Comparison of ENCODE assay signal across 8 cellular contexts in the genomic region with DNA sequence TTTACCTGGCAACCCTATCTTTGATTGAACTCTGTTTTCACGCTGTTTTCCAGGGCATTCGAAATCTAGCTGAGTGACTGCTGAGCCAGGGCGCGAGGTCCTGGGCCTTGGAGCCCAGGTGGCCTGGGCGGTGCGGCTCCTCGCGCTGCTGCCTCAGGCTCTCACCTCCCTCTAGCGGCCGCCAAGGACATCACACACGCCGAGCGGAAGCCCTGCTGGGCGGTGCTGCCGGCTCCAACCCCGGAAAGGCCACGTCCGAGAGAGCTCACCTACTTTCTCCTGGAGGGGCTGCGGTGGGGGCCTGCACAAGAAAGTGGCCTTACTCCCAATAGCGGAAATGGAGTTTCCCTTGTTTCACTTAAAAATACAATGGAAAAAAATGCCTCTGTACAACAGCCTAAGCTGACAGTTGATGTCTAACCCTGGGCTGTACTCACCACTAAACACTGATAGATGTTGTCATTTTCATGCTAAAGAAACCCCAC.
DNase-seq lines count a peak whose midpoint lies in the region; ATAC-seq and TF ChIP-seq lines count a peak whose summit lies in the region.

No MANE protein-coding gene starts in this region.

- H3K27ac ChIP-seq in upper lobe of right lung = no peak overlapping the region

- intact Hi-C loops in Right ventricle myocardium inferior (cut with DNase I) (loop anchor here (2.0 kb wide), 1 partner anchor 91 kb away; no protein-coding TSS in a partner anchor), posterior vena cava (cut with DNase I) (no loop called here), upper lobe of right lung (cut with DNase I) (no loop called here)

- no peaks in the 10 kb centered on the region for H3K4me1 ChIP-seq in upper lobe of right lung

- H3K36me3 Mint-ChIP-seq in activated naive CD4-positive, alpha-beta T cell treated with anti-CD3 and anti-CD28 coated beads, Interleukin-2, amount 50 U/mL, for 72 hours = no peaks in the 10 kb centered on the region

- no peaks in the 10 kb centered on the region for H3K9me3 ChIP-seq in upper lobe of right lung

- H3K36me3 ChIP-seq in upper lobe of right lung = no peaks in the 10 kb centered on the region

- peak; percentile 100 for ATAC-seq in HG02588 (IDR thresholded peaks at IDR 0.05; ENCODE audit: unreplicated experiment)
- ATAC-seq in activated naive CD4-positive, alpha-beta T cell treated with anti-CD3 and anti-CD28 coated beads, Interleukin-2, amount 50 U/mL, for 72 hours = peak; percentile 100
- ATAC-seq in Right ventricle myocardium inferior = peak; percentile 97
- ATAC-seq in upper lobe of right lung = peak; percentile 100

- DNase-seq in MV-4-11 (lab: John Stamatoyannopoulos, UW) (peak; percentile 67), SKM-1 treated with dmso at 0.1 percent for 144 hours (lab: John Stamatoyannopoulos, UW; ENCODE audit: unreplicated experiment) (peak; percentile 37), Right ventricle myocardium inferior (ENCODE audit: missing footprints) (peak; percentile 90), posterior vena cava (ENCODE audit: low spot score) (peak; percentile 93), upper lobe of right lung (peak; percentile 89)
- DNase-seq in activated naive CD4-positive, alpha-beta T cell treated with anti-CD3 and anti-CD28 coated beads, Interleukin-2, amount 50 U/mL, for 72 hours (ENCODE audit: low spot score in 2 of 2) = peak; percentile 84

- no peaks in the 10 kb centered on the region for H3K27me3 ChIP-seq in upper lobe of right lung

- peak overlapping the region; percentile 23 for H3K4me3 ChIP-seq in upper lobe of right lung

- H3K27ac Mint-ChIP-seq in activated naive CD4-positive, alpha-beta T cell treated with anti-CD3 and anti-CD28 coated beads, Interleukin-2, amount 50 U/mL, for 72 hours = peak overlapping the region in 1 of 2 donors; percentile 48

- TF ChIP-seq CTCF in GM12872 (IDR thresholded peaks at IDR 0.05; ENCODE audit: insufficient read depth, low read depth, low read length) = peak; percentile 96
- peak; percentile 96 for TF ChIP-seq CTCF in upper lobe of right lung (IDR thresholded peaks at IDR 0.05)

- no peaks in the 10 kb centered on the region for H3K9me3 Mint-ChIP-seq in activated naive CD4-positive, alpha-beta T cell treated with anti-CD3 and anti-CD28 coated beads, Interleukin-2, amount 50 U/mL, for 72 hours

Comparison
In these comparisons a context has a peak if more than half of its experiments do, and no peak if none do; other contexts are left out.
1. DNase-seq: peak in every context shown above with its lines; median percentile 93 in posterior vena cava; 90 in Right ventricle myocardium inferior; 89 in upper lobe of right lung; 84 in activated naive CD4-positive, alpha-beta T cell treated with anti-CD3 and anti-CD28 coated beads, Interleukin-2, amount 50 U/mL, for 72 hours; 67 in MV-4-11; 37 in SKM-1 treated with dmso at 0.1 percent for 144 hours.